Comparison of ENCODE assay signal across 12 cellular contexts in genomic region chrX:2485460-2485753, GRCh38. TPM values are rescaled to one million over a fixed set of nuclear protein-coding genes. Genes with fewer than 3 reads are reported as not detected.
DNase-seq lines count a peak whose midpoint lies in the region; ATAC-seq and TF ChIP-seq lines count a peak whose summit lies in the region.
"Had no signal": no experiment of that assay in that cellular context is flagged by ENCODE, and none has a peak within 500 bp of the region (broad histone marks: within the 10 kb centered on the region; RNA-seq: fewer than 3 reads in every experiment).

No MANE protein-coding gene starts in this region.

- H3K27ac ChIP-seq in ascending aorta (peak overlapping the region; percentile 52 to 85), heart left ventricle (peak overlapping the region; percentile 35 to 78 (median 70))

- peaks cover 0 to 4% of the 10 kb centered on the region in 2 donors for H3K4me1 ChIP-seq in ascending aorta
- peaks cover 0 to 28% (median 11%) of the 10 kb centered on the region in 12 donors for H3K4me1 ChIP-seq in heart left ventricle

- no peaks in the 10 kb centered on the region for H3K27me3 Mint-ChIP-seq in progenitor cell of endocrine pancreas
- H3K27me3 Mint-ChIP-seq: activated CD4-positive, alpha-beta T cell treated with anti-CD3 and anti-CD28 coated beads for 36 hours; activated naive CD8-positive, alpha-beta T cell treated with anti-CD3 and anti-CD28 coated beads for 36 hours; memory B cell had no signal

- peaks cover 5% of the 10 kb centered on the region for H3K4me1 Mint-ChIP-seq in progenitor cell of endocrine pancreas (ENCODE audit: low read depth)
- H3K4me1 Mint-ChIP-seq: activated CD4-positive, alpha-beta T cell treated with anti-CD3 and anti-CD28 coated beads for 36 hours; activated naive CD8-positive, alpha-beta T cell treated with anti-CD3 and anti-CD28 coated beads for 36 hours had no signal

- DNase-seq in AG04449 (ENCODE audit: low read depth, low spot score) (no peak), ascending aorta (ENCODE audit: low spot score in 2 of 2) (no peak), heart left ventricle (no peak), progenitor cell of endocrine pancreas (ENCODE audit: low spot score, unreplicated experiment) (no peak), GDM1 (lab: John Stamatoyannopoulos, UW) (no peak), NCI-H1694 (lab: John Stamatoyannopoulos, UW) (no peak)
- DNase-seq: activated CD4-positive, alpha-beta T cell treated with anti-CD3 and anti-CD28 coated beads for 36 hours; activated naive CD8-positive, alpha-beta T cell treated with anti-CD3 and anti-CD28 coated beads for 36 hours; NCI-H226 had no signal

- H3K4me3 Mint-ChIP-seq in progenitor cell of endocrine pancreas (ENCODE audit: low read depth): no peak overlapping the region
- H3K4me3 Mint-ChIP-seq: activated CD4-positive, alpha-beta T cell treated with anti-CD3 and anti-CD28 coated beads for 36 hours; activated naive CD8-positive, alpha-beta T cell treated with anti-CD3 and anti-CD28 coated beads for 36 hours; memory B cell had no signal

- ATAC-seq in heart left ventricle: peak in 2 of 4 donors; percentile 50 to 51
- ATAC-seq in GM21447 (IDR thresholded peaks at IDR 0.05; ENCODE audit: unreplicated experiment): no peak
- no peak for ATAC-seq in GM18519 (IDR thresholded peaks at IDR 0.05; ENCODE audit: low FRiP score, unreplicated experiment)
- ATAC-seq: activated CD4-positive, alpha-beta T cell treated with anti-CD3 and anti-CD28 coated beads for 36 hours had no signal

- H3K9me3 Mint-ChIP-seq in progenitor cell of endocrine pancreas (ENCODE audit: low read depth): no peaks in the 10 kb centered on the region
- H3K9me3 Mint-ChIP-seq: activated naive CD8-positive, alpha-beta T cell treated with anti-CD3 and anti-CD28 coated beads for 36 hours; memory B cell had no signal

- 26 to 47% (median 37%) methylated on average over 2 of the region's 2 CpGs for WGBS in heart left ventricle, 4 donors

- H3K4me3 ChIP-seq in AG04449 (ENCODE audit: low read depth, low read length): peak overlapping the region; percentile 34
- H3K4me3 ChIP-seq in ascending aorta: peak overlapping the region in 1 of 2 donors; percentile 47
- H3K4me3 ChIP-seq in heart left ventricle: peak overlapping the region in 9 of 12 donors; percentile 16 to 46 (median 35)

- TF ChIP-seq POLR2A in heart left ventricle (IDR thresholded peaks at IDR 0.05): no peak

- CTCF ChIA-PET in AG04449 (lab: Yijun Ruan, JAX): no interaction called here

- H3K27ac Mint-ChIP-seq in progenitor cell of endocrine pancreas: peak overlapping the region; percentile 54
- H3K27ac Mint-ChIP-seq: activated CD4-positive, alpha-beta T cell treated with anti-CD3 and anti-CD28 coated beads for 36 hours; activated naive CD8-positive, alpha-beta T cell treated with anti-CD3 and anti-CD28 coated beads for 36 hours had no signal

- peaks cover 36% of the 10 kb centered on the region for H3K36me3 Mint-ChIP-seq in progenitor cell of endocrine pancreas (ENCODE audit: insufficient read depth)

- H3K9me3 ChIP-seq in ascending aorta: no peaks in the 10 kb centered on the region
- H3K9me3 ChIP-seq in heart left ventricle: no peaks in the 10 kb centered on the region

- no peaks in the 10 kb centered on the region for H3K27me3 ChIP-seq in ascending aorta
- no peaks in the 10 kb centered on the region for H3K27me3 ChIP-seq in heart left ventricle

- POLR2A ChIA-PET in AG04449 (lab: Yijun Ruan, JAX): no interaction called here

- TF ChIP-seq CTCF in AG04449 (IDR thresholded peaks at IDR 0.05; ENCODE audit: insufficient read depth, low read length, missing control alignments): no peak
- no peak for TF ChIP-seq CTCF in ascending aorta (IDR thresholded peaks at IDR 0.05)
- TF ChIP-seq CTCF in heart left ventricle (IDR thresholded peaks at IDR 0.05): no peak
- TF ChIP-seq CTCF in progenitor cell of endocrine pancreas (IDR thresholded peaks at IDR 0.05; ENCODE audit: unreplicated experiment): no peak

- intact Hi-C loops in ascending aorta (cut with DNase I): no loop called here
- intact Hi-C loops in heart left ventricle (cut with DNase I): no loop called here

- H3K36me3 ChIP-seq in ascending aorta: peaks cover 27 to 42% of the 10 kb centered on the region in 2 donors
- H3K36me3 ChIP-seq in heart left ventricle: peaks cover 6 to 46% (median 41%) of the 10 kb centered on the region in 9 donors

RNA-seq across cellular contexts. Expression of gene DHRSX, which starts 15.4 kb away (rescaled TPM):
- total RNA-seq in ascending aorta (13.4 TPM), heart left ventricle (10 to 100 TPM; 17.9 to 36.1 (median 25.4) TPM), progenitor cell of endocrine pancreas (61.0 and 65.4 TPM in 2 replicates)
- 10 to 100 TPM; 14.6 to 17.4 TPM for polyA plus RNA-seq in heart left ventricle

RNA-seq across cellular contexts. Expression of gene ZBED1, which starts 15.4 kb away (rescaled TPM):
- total RNA-seq in ascending aorta (34.6 TPM), heart left ventricle (10 to 100 TPM; 41.8 to 87.1 (median 60.7) TPM), progenitor cell of endocrine pancreas (57.5 and 59.6 TPM in 2 replicates)
- polyA plus RNA-seq in heart left ventricle: 10 to 100 TPM; 25.9 to 51.1 TPM
